6 cellular contexts compared by ENCODE assay signal in genomic region chr6:75778757-75779156, GRCh38.
"Had no signal": no experiment of that assay in that cellular context is flagged by ENCODE, and none has a peak within 500 bp of the region (broad histone marks: within the 10 kb centered on the region; RNA-seq: fewer than 3 reads in every experiment).

No MANE protein-coding gene starts in this region.

- FAIRE-seq: HTR-8/SVneo had no signal

- H3K9ac ChIP-seq: KMS-11 had no signal

- DNase-seq: IMR-90, KBM-7, KG1 had no signal

- H3K4me2 ChIP-seq: KMS-11 had no signal

- H3K27ac ChIP-seq: HL-60, KMS-11 had no signal
